Comparison of ENCODE assay signal across 8 cellular contexts in the genomic region with DNA sequence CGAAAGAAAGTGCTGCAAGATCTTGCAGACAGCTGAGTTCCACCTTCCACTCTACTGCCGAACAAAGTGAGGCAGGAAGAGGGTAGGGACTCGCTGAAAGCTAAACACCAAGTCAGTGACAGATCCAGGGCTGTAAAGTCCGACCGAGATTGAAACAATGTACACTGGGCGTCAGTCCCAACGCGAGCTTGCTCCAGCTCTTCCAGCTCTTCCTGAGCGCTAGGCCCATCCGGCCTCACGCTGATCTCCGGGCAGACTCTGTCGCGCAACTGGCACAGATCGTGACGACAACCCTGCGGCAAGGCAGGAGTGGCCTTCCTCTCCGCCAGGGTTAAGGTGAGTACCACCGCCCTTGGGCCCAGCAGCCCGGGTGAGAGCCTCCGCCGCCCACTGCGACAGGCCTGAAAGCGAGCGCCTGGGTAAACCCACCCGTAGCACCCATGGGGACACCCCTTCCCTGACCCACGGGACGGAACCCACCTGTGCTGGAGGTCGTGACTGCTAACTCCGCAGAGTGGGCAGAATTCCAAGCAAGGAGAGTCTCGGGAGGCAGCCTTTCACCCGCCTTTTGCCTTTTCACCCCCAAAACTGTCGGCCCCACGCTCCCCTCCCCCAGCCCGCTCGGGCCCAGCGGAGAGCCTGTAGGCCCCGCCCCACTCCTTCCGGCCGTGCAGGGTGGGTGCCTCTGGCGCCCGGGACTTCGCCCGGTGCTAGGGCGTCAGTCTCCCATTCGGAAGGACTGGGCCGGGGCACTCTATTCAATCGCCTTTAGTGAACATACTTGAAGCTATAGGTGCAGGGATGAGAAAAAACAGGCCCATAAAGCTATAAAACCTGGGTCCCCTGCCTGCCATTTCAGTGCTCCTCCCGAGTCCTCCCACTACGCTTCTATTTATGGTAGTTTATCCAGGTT. TPM values are rescaled to one million over a fixed set of nuclear protein-coding genes. Genes with fewer than 3 reads are reported as not detected.
A peak's percentile ranks its signal among the peaks of the same experiment; 100 is the strongest.
DNase-seq lines count a peak whose midpoint lies in the region; ATAC-seq and TF ChIP-seq lines count a peak whose summit lies in the region.

TSS of gene SPRY3 (plus strand) at position 275 of the 913 bp plus-strand sequence.
TSS of gene TMLHE (minus strand) at position 641 of the 913 bp plus-strand sequence. CDS start 67,676 bp downstream, outside the sequence.

- TF ChIP-seq CTCF in fibroblast of villous mesenchyme (IDR thresholded peaks at IDR 0.05; ENCODE audit: insufficient read depth, low read depth, low read length) (no peak), nephron progenitor cell (IDR thresholded peaks at IDR 0.05) (no peak)

- H3K27ac Mint-ChIP-seq in nephron progenitor cell, result peak within 1 kb of the TSS; percentile 85
- H3K27ac Mint-ChIP-seq in stimulated activated naive CD8-positive, alpha-beta T cell treated with anti-CD3 and anti-CD28 coated beads, Interleukin-15, amount 100 ng/mL, for 72 hours, result peak within 1 kb of the TSS; percentile 96 to 97

- peak; percentile 97 for ATAC-seq in GM21528 (IDR thresholded peaks at IDR 0.05; ENCODE audit: low FRiP score, unreplicated experiment)
- ATAC-seq in stimulated activated naive CD8-positive, alpha-beta T cell treated with anti-CD3 and anti-CD28 coated beads, Interleukin-15, amount 100 ng/mL, for 72 hours, result peak; percentile 97

- H3K36me3 Mint-ChIP-seq in nephron progenitor cell (ENCODE audit: low read depth), result peaks cover 33% of the 10 kb centered on the region

- H3K9me3 Mint-ChIP-seq in nephron progenitor cell, result peaks cover 57% of the 10 kb centered on the region
- H3K9me3 Mint-ChIP-seq in stimulated activated naive CD8-positive, alpha-beta T cell treated with anti-CD3 and anti-CD28 coated beads, Interleukin-15, amount 100 ng/mL, for 72 hours, result no peaks in the 10 kb centered on the region

- H3K27me3 Mint-ChIP-seq in nephron progenitor cell (ENCODE audit: low read depth, poor library complexity), result peaks cover 3% of the 10 kb centered on the region
- H3K27me3 Mint-ChIP-seq in stimulated activated naive CD8-positive, alpha-beta T cell treated with anti-CD3 and anti-CD28 coated beads, Interleukin-15, amount 100 ng/mL, for 72 hours, result no peaks in the 10 kb centered on the region

- peak within 1 kb of the TSS; percentile 79 for H3K4me3 ChIP-seq in fibroblast of villous mesenchyme (ENCODE audit: low read depth, low read length)

- H3K4me1 Mint-ChIP-seq in nephron progenitor cell, result peaks cover 9% of the 10 kb centered on the region
- peaks cover 18% of the 10 kb centered on the region for H3K4me1 Mint-ChIP-seq in stimulated activated naive CD8-positive, alpha-beta T cell treated with anti-CD3 and anti-CD28 coated beads, Interleukin-15, amount 100 ng/mL, for 72 hours

- DNase-seq in DMS153 treated with DMSO at 0.1 percent for 48 hours (lab: John Stamatoyannopoulos, UW; ENCODE audit: unreplicated experiment) (peak; percentile 68), HuH-7.5 (ENCODE audit: low spot score) (peak; percentile 31), RPMI7951 (ENCODE audit: low read depth) (peak; percentile 69), activated gamma-delta T cell (lab: John Stamatoyannopoulos, UW) (peak; percentile 35), fibroblast of villous mesenchyme (ENCODE audit: low read depth) (peak; percentile 55), nephron progenitor cell (peak; percentile 59)
- peak; percentile 60 to 71 for DNase-seq in stimulated activated naive CD8-positive, alpha-beta T cell treated with anti-CD3 and anti-CD28 coated beads, Interleukin-15, amount 100 ng/mL, for 72 hours

- H3K4me3 Mint-ChIP-seq in nephron progenitor cell, result peak within 1 kb of the TSS; percentile 92
- H3K4me3 Mint-ChIP-seq in stimulated activated naive CD8-positive, alpha-beta T cell treated with anti-CD3 and anti-CD28 coated beads, Interleukin-15, amount 100 ng/mL, for 72 hours, result peak within 1 kb of the TSS; percentile 88

RNA-seq across cellular contexts. Expression of gene SPRY3, which starts in this region (rescaled TPM):
- total RNA-seq in RPMI7951 (2014; rRNA removed; shearing (Covaris generic)), result 0.68 and 0.72 TPM in 2 replicates
- total RNA-seq in fibroblast of villous mesenchyme, result 0.32 and 0.43 TPM in 2 replicates

RNA-seq across cellular contexts. Expression of gene TMLHE, which starts in this region (rescaled TPM):
- 11.3 and 17.2 TPM in 2 replicates for total RNA-seq in RPMI7951 (2014; rRNA removed; shearing (Covaris generic))
- total RNA-seq in fibroblast of villous mesenchyme, result 17.7 and 20.3 TPM in 2 replicates

Comparison
In these comparisons a context has a peak if more than half of its experiments do, and no peak if none do; other contexts are left out.
1. Peak in every context shown above with its lines: DNase-seq, ATAC-seq and H3K4me3 ChIP-seq.